29 cellular contexts compared by ENCODE assay signal in genomic region chr3:43185256-43185655, GRCh38.
"Had no signal": no experiment of that assay in that cellular context is flagged by ENCODE, and none has a peak within 500 bp of the region (broad histone marks: within the 10 kb centered on the region; RNA-seq: fewer than 3 reads in every experiment).

No MANE protein-coding gene starts in this region.

- H3K4me1 ChIP-seq: breast epithelium had no signal

- H3K36me3 ChIP-seq: breast epithelium had no signal

- H3K9me3 ChIP-seq: breast epithelium had no signal

- H3K27ac ChIP-seq: breast epithelium, SK-N-MC had no signal

- H3K4me3 ChIP-seq: breast epithelium, SK-N-MC had no signal

- H3K27me3 ChIP-seq: breast epithelium had no signal

- ATAC-seq: activated CD8-positive, alpha-beta memory T cell treated with anti-CD3 and anti-CD28 coated beads, Interleukin-2, amount 10 ng/mL, durations not matched to agents 7 days and 5 days; T-cell had no signal

- DNase-seq: activated B cell treated with CpG ODN at 0.5 μM for 24 hours; activated CD4-positive, alpha-beta T cell treated with anti-CD3 and anti-CD28 coated beads for 1 hour; activated CD4-positive, alpha-beta T cell treated with anti-CD3 and anti-CD28 coated beads, Interleukin-2, amount 10 ng/mL, durations not matched to agents 24 days and 14 days; activated CD4-positive, alpha-beta T cell treated with anti-CD3 and anti-CD28 coated beads, Interleukin-2, amount 50 U/mL, for 48 hours; activated CD8-positive, alpha-beta memory T cell treated with anti-CD3 and anti-CD28 coated beads, Interleukin-2, amount 10 ng/mL, durations not matched to agents 7 days and 5 days; activated effector memory CD4-positive, alpha-beta T cell treated with Interleukin-2 at 50 U/mL for 16 hours; activated naive CD4-positive, alpha-beta T cell; activated T-cell treated with anti-CD3 and anti-CD28 coated beads, Interleukin-2, amount 50 U/mL, for 24 hours; aorta; Karpas-422; NCI-H1092; NCI-H1417; NCI-H1694; NCI-H2029; NCI-H2107; NCI-H2171 treated with DMSO at 0.1 percent for 48 hours; NCI-H345; NCI-H510A; NCI-H69; NK-92 treated with Interleukin-12 subunit alpha and Interleukin-12 subunit beta, amount 100 ng/mL, for 24 hours; OCI-M1; SHP77 treated with DMSO at 0.1 percent for 48 hours; T-cell; T-helper 2 cell; T1000 had no signal

- FAIRE-seq: RCC 7860, TTC549 had no signal
